18 cellular contexts compared by ENCODE assay signal in the genomic region with DNA sequence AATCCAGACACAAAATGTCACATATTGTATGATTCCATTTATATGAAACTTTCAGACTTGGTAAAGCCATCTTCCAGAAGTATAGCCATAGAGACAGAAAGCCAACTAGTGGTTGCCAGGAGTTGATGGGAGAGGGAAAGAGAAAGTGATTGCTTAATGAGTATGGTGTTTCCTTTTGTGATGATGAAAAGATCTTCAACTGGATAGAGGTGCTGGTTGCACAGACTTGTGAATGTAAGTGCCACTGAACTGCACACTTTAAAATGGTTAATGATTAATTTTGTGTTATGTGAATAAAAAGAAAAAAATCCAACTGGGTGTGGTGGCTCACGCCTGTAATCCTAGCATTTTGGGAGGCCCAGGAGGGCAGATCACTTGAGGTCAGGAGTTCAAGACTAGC.
DNase-seq lines count a peak whose midpoint lies in the region; ATAC-seq lines count a peak whose summit lies in the region.
"Had no signal": no experiment of that assay in that cellular context is flagged by ENCODE, and none has a peak within 500 bp of the region (broad histone marks: within the 10 kb centered on the region; RNA-seq: fewer than 3 reads in every experiment).

No MANE protein-coding gene starts in this region.

- no peaks in the 10 kb centered on the region for H3K27me3 Mint-ChIP-seq in stimulated activated naive B cell treated with anti-CD40 and anti-IgM and Interleukin-4, amounts not matched to agents 10 μg/mL and 1 μg/mL and 100 μg/mL, for 72 hours

- H3K36me3 Mint-ChIP-seq in stimulated activated naive B cell treated with anti-CD40 and anti-IgM and Interleukin-4, amounts not matched to agents 10 μg/mL and 1 μg/mL and 100 μg/mL, for 72 hours, result peaks cover 5 to 22% of the 10 kb centered on the region in 2 donors
- H3K36me3 Mint-ChIP-seq: activated naive CD4-positive, alpha-beta T cell treated with anti-CD3 and anti-CD28 coated beads, Interleukin-2, amount 50 U/mL, for 24 hours had no signal

- peaks cover 39 to 61% of the 10 kb centered on the region in 2 donors for H3K4me1 Mint-ChIP-seq in stimulated activated naive B cell treated with anti-CD40 and anti-IgM and Interleukin-4, amounts not matched to agents 10 μg/mL and 1 μg/mL and 100 μg/mL, for 72 hours

- H3K27ac Mint-ChIP-seq in stimulated activated naive B cell treated with anti-CD40 and anti-IgM and Interleukin-4, amounts not matched to agents 10 μg/mL and 1 μg/mL and 100 μg/mL, for 72 hours, result peak overlapping the region; percentile 51
- H3K27ac Mint-ChIP-seq: activated naive CD4-positive, alpha-beta T cell treated with anti-CD3 and anti-CD28 coated beads, Interleukin-2, amount 50 U/mL, for 24 hours had no signal

- peak; percentile 15 to 18 for DNase-seq in NOMO-1 (lab: John Stamatoyannopoulos, UW; ENCODE audit: unreplicated experiment in 2 of 2)
- no peak for DNase-seq in NOMO-1 treated with dmso at 0.1 percent for 144 hours (lab: John Stamatoyannopoulos, UW; ENCODE audit: unreplicated experiment)
- DNase-seq in OCI-M1 (lab: John Stamatoyannopoulos, UW), result peak; percentile 52
- DNase-seq in left lobe of liver (ENCODE audit: low spot score), result no peak
- no peak for DNase-seq in stimulated activated naive B cell treated with anti-CD40 and anti-IgM and Interleukin-4, amounts not matched to agents 10 μg/mL and 1 μg/mL and 100 μg/mL, for 72 hours
- no peak for DNase-seq in G401 (ENCODE audit: low spot score)
- DNase-seq: activated CD4-positive, alpha-beta T cell treated with anti-CD3 and anti-CD28 coated beads for 4 hours; BE2C; Calu3; foreskin fibroblast; NCI-H2171; NCI-H69; SHP77; stimulated activated CD4-positive, alpha-beta T cell treated with anti-CD3 and anti-CD28 coated beads, Interleukin-2, amount 100 ng/mL, for 48 hours; trophoblast cell had no signal

- peak; percentile 24 for ATAC-seq in left lobe of liver
- ATAC-seq in stimulated activated naive B cell treated with anti-CD40 and anti-IgM and Interleukin-4, amounts not matched to agents 10 μg/mL and 1 μg/mL and 100 μg/mL, for 72 hours (replicated peaks), result no peak
- ATAC-seq in GM19351 (IDR thresholded peaks at IDR 0.05; ENCODE audit: unreplicated experiment), result no peak
- ATAC-seq in HG03432 (IDR thresholded peaks at IDR 0.05; ENCODE audit: unreplicated experiment), result no peak

- in situ Hi-C loops in G401 (cut with HindIII; ENCODE audit: low sequenced_read_pairs), result no loop called here

- no peaks in the 10 kb centered on the region for H3K9me3 Mint-ChIP-seq in stimulated activated naive B cell treated with anti-CD40 and anti-IgM and Interleukin-4, amounts not matched to agents 10 μg/mL and 1 μg/mL and 100 μg/mL, for 72 hours
- H3K9me3 Mint-ChIP-seq: activated naive CD4-positive, alpha-beta T cell treated with anti-CD3 and anti-CD28 coated beads, Interleukin-2, amount 50 U/mL, for 24 hours had no signal

- H3K4me3 Mint-ChIP-seq in stimulated activated naive B cell treated with anti-CD40 and anti-IgM and Interleukin-4, amounts not matched to agents 10 μg/mL and 1 μg/mL and 100 μg/mL, for 72 hours, result no peak overlapping the region
- H3K4me3 Mint-ChIP-seq: activated naive CD4-positive, alpha-beta T cell treated with anti-CD3 and anti-CD28 coated beads, Interleukin-2, amount 50 U/mL, for 24 hours had no signal

Comparison
In these comparisons a context has a peak if more than half of its experiments do, and no peak if none do; other contexts are left out.
1. DNase-seq: peak in NOMO-1 (2 of 2) and OCI-M1 (single experiment); none in NOMO-1 treated with dmso at 0.1 percent for 144 hours (single experiment), left lobe of liver (single experiment), stimulated activated naive B cell treated with anti-CD40 and anti-IgM and Interleukin-4, amounts not matched to agents 10 μg/mL and 1 μg/mL and 100 μg/mL, for 72 hours (single experiment) and G401 (single experiment).